Comparison of ENCODE assay signal across 1 cellular context in genomic region chr15:70815604-70816003, GRCh38.
A peak's percentile ranks its signal among the peaks of the same experiment; 100 is the strongest.
TF ChIP-seq lines count a peak whose summit lies in the region.

No MANE protein-coding gene starts in this region.

TF ChIP-seq in HepG2, 621 proteins besides CTCF, POLR2A, EP300 and RAD21 (continues in another document):
- TF ChIP-seq CHCHD3 (CRISPR knock-in tag; IDR thresholded peaks at IDR 0.05) (no peak), TRAFD1 (CRISPR knock-in tag; IDR thresholded peaks at IDR 0.05; ENCODE audit: borderline replicate concordance) (no peak), ATAD3A (CRISPR knock-in tag; IDR thresholded peaks at IDR 0.05) (no peak), ZMYM2 (CRISPR knock-in tag; IDR thresholded peaks at IDR 0.05) (no peak), SOX6 (IDR thresholded peaks at IDR 0.05) (no peak), SOX6 (CRISPR knock-in tag; IDR thresholded peaks at IDR 0.05) (peak; percentile 65), ZNF225 (CRISPR knock-in tag; IDR thresholded peaks at IDR 0.05) (no peak), FOSL2 (CRISPR knock-in tag; IDR thresholded peaks at IDR 0.05) (peak; percentile 61), ZNF605 (CRISPR knock-in tag; IDR thresholded peaks at IDR 0.05) (no peak), MNT (IDR thresholded peaks at IDR 0.05) (no peak), TBL1XR1 (IDR thresholded peaks at IDR 0.05; ENCODE audit: borderline replicate concordance, low read length, partially characterized antibody) (no peak), ZNF660 (CRISPR knock-in tag; IDR thresholded peaks at IDR 0.05; ENCODE audit: borderline replicate concordance, low read depth) (no peak), SNAPC5 (CRISPR knock-in tag; IDR thresholded peaks at IDR 0.05; ENCODE audit: borderline replicate concordance) (no peak), AKAP8 (CRISPR knock-in tag; IDR thresholded peaks at IDR 0.05) (no peak), ZNF335 (CRISPR knock-in tag; IDR thresholded peaks at IDR 0.05) (no peak), THAP11 (CRISPR knock-in tag; IDR thresholded peaks at IDR 0.05) (no peak), MLLT10 (CRISPR knock-in tag; IDR thresholded peaks at IDR 0.05) (no peak), ZC3H4 (CRISPR knock-in tag; IDR thresholded peaks at IDR 0.05; ENCODE audit: borderline replicate concordance) (no peak), CAMTA2 (CRISPR knock-in tag; IDR thresholded peaks at IDR 0.05; ENCODE audit: borderline replicate concordance) (no peak), MBNL3 (CRISPR knock-in tag; conservative IDR thresholded peaks at IDR 0.05) (no peak), RARA (CRISPR knock-in tag; IDR thresholded peaks at IDR 0.05) (0 out of 2 replicates have a peak, but pooled peaks have one; percentile 9), SAP130 (CRISPR knock-in tag; IDR thresholded peaks at IDR 0.05; ENCODE audit: low read depth) (peak; percentile 31; the same call in 1 of the 2 replicates), PBX3 (CRISPR knock-in tag; IDR thresholded peaks at IDR 0.05; ENCODE audit: borderline replicate concordance) (no peak), NONO (IDR thresholded peaks at IDR 0.05) (no peak), NONO (CRISPR knock-in tag; conservative IDR thresholded peaks at IDR 0.05) (no peak), HMGXB3 (CRISPR knock-in tag; IDR thresholded peaks at IDR 0.05; ENCODE audit: borderline replicate concordance) (no peak), ZNF383 (CRISPR knock-in tag; IDR thresholded peaks at IDR 0.05; ENCODE audit: borderline replicate concordance) (no peak), SOX5 (CRISPR knock-in tag; IDR thresholded peaks at IDR 0.05; ENCODE audit: borderline replicate concordance) (peak; percentile 83), ZNF331 (CRISPR knock-in tag; IDR thresholded peaks at IDR 0.05) (no peak), ZNF615 (CRISPR knock-in tag; IDR thresholded peaks at IDR 0.05; ENCODE audit: borderline replicate concordance) (no peak), WIZ (CRISPR knock-in tag; IDR thresholded peaks at IDR 0.05) (no peak), ZNF329 (CRISPR knock-in tag; IDR thresholded peaks at IDR 0.05; ENCODE audit: low read depth) (no peak), MIXL1 (CRISPR knock-in tag; IDR thresholded peaks at IDR 0.05) (no peak), ZFP37 (CRISPR knock-in tag; IDR thresholded peaks at IDR 0.05; ENCODE audit: borderline replicate concordance) (no peak)
- TF ChIP-seq, protein P1, sequence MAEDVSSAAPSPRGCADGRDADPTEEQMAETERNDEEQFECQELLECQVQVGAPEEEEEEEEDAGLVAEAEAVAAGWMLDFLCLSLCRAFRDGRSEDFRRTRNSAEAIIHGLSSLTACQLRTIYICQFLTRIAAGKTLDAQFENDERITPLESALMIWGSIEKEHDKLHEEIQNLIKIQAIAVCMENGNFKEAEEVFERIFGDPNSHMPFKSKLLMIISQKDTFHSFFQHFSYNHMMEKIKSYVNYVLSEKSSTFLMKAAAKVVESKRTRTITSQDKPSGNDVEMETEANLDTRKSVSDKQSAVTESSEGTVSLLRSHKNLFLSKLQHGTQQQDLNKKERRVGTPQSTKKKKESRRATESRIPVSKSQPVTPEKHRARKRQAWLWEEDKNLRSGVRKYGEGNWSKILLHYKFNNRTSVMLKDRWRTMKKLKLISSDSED (CRISPR knock-in tag; IDR thresholded peaks at IDR 0.05): no peak
- TF ChIP-seq, protein P2, sequence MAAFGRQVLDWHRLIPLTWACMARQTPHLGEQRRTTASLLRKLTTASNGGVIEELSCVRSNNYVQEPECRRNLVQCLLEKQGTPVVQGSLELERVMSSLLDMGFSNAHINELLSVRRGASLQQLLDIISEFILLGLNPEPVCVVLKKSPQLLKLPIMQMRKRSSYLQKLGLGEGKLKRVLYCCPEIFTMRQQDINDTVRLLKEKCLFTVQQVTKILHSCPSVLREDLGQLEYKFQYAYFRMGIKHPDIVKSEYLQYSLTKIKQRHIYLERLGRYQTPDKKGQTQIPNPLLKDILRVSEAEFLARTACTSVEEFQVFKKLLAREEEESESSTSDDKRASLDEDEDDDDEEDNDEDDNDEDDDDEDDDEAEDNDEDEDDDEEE (CRISPR knock-in tag; IDR thresholded peaks at IDR 0.05): no peak
- TF ChIP-seq, protein P3, sequence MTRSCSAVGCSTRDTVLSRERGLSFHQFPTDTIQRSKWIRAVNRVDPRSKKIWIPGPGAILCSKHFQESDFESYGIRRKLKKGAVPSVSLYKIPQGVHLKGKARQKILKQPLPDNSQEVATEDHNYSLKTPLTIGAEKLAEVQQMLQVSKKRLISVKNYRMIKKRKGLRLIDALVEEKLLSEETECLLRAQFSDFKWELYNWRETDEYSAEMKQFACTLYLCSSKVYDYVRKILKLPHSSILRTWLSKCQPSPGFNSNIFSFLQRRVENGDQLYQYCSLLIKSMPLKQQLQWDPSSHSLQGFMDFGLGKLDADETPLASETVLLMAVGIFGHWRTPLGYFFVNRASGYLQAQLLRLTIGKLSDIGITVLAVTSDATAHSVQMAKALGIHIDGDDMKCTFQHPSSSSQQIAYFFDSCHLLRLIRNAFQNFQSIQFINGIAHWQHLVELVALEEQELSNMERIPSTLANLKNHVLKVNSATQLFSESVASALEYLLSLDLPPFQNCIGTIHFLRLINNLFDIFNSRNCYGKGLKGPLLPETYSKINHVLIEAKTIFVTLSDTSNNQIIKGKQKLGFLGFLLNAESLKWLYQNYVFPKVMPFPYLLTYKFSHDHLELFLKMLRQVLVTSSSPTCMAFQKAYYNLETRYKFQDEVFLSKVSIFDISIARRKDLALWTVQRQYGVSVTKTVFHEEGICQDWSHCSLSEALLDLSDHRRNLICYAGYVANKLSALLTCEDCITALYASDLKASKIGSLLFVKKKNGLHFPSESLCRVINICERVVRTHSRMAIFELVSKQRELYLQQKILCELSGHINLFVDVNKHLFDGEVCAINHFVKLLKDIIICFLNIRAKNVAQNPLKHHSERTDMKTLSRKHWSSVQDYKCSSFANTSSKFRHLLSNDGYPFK (CRISPR knock-in tag; IDR thresholded peaks at IDR 0.05; ENCODE audit: borderline replicate concordance): no peak
- TF ChIP-seq, protein P4, sequence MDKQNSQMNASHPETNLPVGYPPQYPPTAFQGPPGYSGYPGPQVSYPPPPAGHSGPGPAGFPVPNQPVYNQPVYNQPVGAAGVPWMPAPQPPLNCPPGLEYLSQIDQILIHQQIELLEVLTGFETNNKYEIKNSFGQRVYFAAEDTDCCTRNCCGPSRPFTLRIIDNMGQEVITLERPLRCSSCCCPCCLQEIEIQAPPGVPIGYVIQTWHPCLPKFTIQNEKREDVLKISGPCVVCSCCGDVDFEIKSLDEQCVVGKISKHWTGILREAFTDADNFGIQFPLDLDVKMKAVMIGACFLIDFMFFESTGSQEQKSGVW (CRISPR knock-in tag; IDR thresholded peaks at IDR 0.05; ENCODE audit: borderline replicate concordance): no peak
- TF ChIP-seq, protein P5, sequence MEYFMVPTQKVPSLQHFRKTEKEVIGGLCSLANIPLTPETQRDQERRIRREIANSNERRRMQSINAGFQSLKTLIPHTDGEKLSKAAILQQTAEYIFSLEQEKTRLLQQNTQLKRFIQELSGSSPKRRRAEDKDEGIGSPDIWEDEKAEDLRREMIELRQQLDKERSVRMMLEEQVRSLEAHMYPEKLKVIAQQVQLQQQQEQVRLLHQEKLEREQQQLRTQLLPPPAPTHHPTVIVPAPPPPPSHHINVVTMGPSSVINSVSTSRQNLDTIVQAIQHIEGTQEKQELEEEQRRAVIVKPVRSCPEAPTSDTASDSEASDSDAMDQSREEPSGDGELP (IDR thresholded peaks at IDR 0.05; ENCODE audit: borderline replicate concordance, low read depth): 0 out of 2 replicates have a peak, but pooled peaks have one; percentile 24
- TF ChIP-seq, protein P6, sequence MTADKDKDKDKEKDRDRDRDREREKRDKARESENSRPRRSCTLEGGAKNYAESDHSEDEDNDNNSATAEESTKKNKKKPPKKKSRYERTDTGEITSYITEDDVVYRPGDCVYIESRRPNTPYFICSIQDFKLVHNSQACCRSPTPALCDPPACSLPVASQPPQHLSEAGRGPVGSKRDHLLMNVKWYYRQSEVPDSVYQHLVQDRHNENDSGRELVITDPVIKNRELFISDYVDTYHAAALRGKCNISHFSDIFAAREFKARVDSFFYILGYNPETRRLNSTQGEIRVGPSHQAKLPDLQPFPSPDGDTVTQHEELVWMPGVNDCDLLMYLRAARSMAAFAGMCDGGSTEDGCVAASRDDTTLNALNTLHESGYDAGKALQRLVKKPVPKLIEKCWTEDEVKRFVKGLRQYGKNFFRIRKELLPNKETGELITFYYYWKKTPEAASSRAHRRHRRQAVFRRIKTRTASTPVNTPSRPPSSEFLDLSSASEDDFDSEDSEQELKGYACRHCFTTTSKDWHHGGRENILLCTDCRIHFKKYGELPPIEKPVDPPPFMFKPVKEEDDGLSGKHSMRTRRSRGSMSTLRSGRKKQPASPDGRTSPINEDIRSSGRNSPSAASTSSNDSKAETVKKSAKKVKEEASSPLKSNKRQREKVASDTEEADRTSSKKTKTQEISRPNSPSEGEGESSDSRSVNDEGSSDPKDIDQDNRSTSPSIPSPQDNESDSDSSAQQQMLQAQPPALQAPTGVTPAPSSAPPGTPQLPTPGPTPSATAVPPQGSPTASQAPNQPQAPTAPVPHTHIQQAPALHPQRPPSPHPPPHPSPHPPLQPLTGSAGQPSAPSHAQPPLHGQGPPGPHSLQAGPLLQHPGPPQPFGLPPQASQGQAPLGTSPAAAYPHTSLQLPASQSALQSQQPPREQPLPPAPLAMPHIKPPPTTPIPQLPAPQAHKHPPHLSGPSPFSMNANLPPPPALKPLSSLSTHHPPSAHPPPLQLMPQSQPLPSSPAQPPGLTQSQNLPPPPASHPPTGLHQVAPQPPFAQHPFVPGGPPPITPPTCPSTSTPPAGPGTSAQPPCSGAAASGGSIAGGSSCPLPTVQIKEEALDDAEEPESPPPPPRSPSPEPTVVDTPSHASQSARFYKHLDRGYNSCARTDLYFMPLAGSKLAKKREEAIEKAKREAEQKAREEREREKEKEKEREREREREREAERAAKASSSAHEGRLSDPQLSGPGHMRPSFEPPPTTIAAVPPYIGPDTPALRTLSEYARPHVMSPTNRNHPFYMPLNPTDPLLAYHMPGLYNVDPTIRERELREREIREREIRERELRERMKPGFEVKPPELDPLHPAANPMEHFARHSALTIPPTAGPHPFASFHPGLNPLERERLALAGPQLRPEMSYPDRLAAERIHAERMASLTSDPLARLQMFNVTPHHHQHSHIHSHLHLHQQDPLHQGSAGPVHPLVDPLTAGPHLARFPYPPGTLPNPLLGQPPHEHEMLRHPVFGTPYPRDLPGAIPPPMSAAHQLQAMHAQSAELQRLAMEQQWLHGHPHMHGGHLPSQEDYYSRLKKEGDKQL (CRISPR knock-in tag; IDR thresholded peaks at IDR 0.05; ENCODE audit: low read depth): no peak
